Comparison of ENCODE assay signal across 14 cellular contexts in genomic region chr4:133969202-133969873, GRCh38.
DNase-seq lines count a peak whose midpoint lies in the region; ATAC-seq and TF ChIP-seq lines count a peak whose summit lies in the region.
"Had no signal": no experiment of that assay in that cellular context is flagged by ENCODE, and none has a peak within 500 bp of the region (broad histone marks: within the 10 kb centered on the region; RNA-seq: fewer than 3 reads in every experiment).

No MANE protein-coding gene starts in this region.

- H3K27ac Mint-ChIP-seq in neural progenitor cell = no peak overlapping the region
- H3K27ac Mint-ChIP-seq in activated CD4-positive, alpha-beta T cell treated with anti-CD3 and anti-CD28 coated beads for 36 hours = no peak overlapping the region

- H3K4me1 ChIP-seq in A673 (ENCODE audit: insufficient read depth, low read length, poor library complexity, severe bottlenecking) (no peaks in the 10 kb centered on the region), OCI-LY3 (ENCODE audit: low read length) (peaks cover 23% of the 10 kb centered on the region), neural progenitor cell (no peaks in the 10 kb centered on the region)
- H3K4me1 ChIP-seq: prostate gland had no signal

- H3K27me3 ChIP-seq in A673 (replicated peaks; ENCODE audit: insufficient read depth, low read depth, low read length, poor library complexity) (no peaks in the 10 kb centered on the region), OCI-LY3 (ENCODE audit: low read depth, low read length) (no peaks in the 10 kb centered on the region), neural progenitor cell (no peaks in the 10 kb centered on the region)

- H3K4me2 ChIP-seq in OCI-LY3 (ENCODE audit: low read length) = peak overlapping the region; percentile 60
- H3K4me2 ChIP-seq in neural progenitor cell = no peak overlapping the region

- no peak for ATAC-seq in GM19351 (IDR thresholded peaks at IDR 0.05; ENCODE audit: unreplicated experiment)
- no peak for ATAC-seq in activated CD4-positive, alpha-beta T cell treated with anti-CD3 and anti-CD28 coated beads for 36 hours
- ATAC-seq: Panc1 had no signal

- no peak for TF ChIP-seq CTCF in A673 (conservative IDR thresholded peaks at IDR 0.05; ENCODE audit: low read depth, low read length)
- no peak for TF ChIP-seq CTCF in OCI-LY3 (IDR thresholded peaks at IDR 0.05; ENCODE audit: low read depth, low read length)
- no peak for TF ChIP-seq CTCF in fibroblast of pulmonary artery (IDR thresholded peaks at IDR 0.05; ENCODE audit: low read length, missing control alignments)
- TF ChIP-seq CTCF in neural progenitor cell (IDR thresholded peaks at IDR 0.05) = no peak

- CTCF ChIA-PET in A673 (lab: Charles Lee) = no interaction called here
- CTCF ChIA-PET in activated CD4-positive, alpha-beta T cell treated with anti-CD3 and anti-CD28 coated beads for 36 hours (lab: Charles Lee) = interaction anchor here (0.7 kb wide), 1 partner anchor 119 kb away, joined by 4 read pairs; no protein-coding TSS in a partner anchor

- H3K4me1 Mint-ChIP-seq in neural progenitor cell = no peaks in the 10 kb centered on the region
- H3K4me1 Mint-ChIP-seq in activated CD4-positive, alpha-beta T cell treated with anti-CD3 and anti-CD28 coated beads for 36 hours = no peaks in the 10 kb centered on the region

- peak; percentile 74 for DNase-seq in A673 (ENCODE audit: low spot score)
- DNase-seq in HT-29 (ENCODE audit: low spot score) = peak; percentile 77
- peak; percentile 85 for DNase-seq in fibroblast of pulmonary artery (ENCODE audit: low read depth)
- DNase-seq in cerebellar nuclear complex (lab: John Stamatoyannopoulos, UW) = no peak
- DNase-seq in neural progenitor cell (ENCODE audit: low spot score) = no peak
- no peak for DNase-seq in activated CD4-positive, alpha-beta T cell treated with anti-CD3 and anti-CD28 coated beads for 36 hours
- DNase-seq: activated CD4-positive, alpha-beta T cell treated with anti-CD3 and anti-CD28 coated beads, Interleukin-2, amount 50 U/mL, for 48 hours; C1 segment of cervical spinal cord; cortex of kidney; islet precursor cell had no signal

- H3K36me3 ChIP-seq in A673 (ENCODE audit: insufficient read depth, low read length, poor library complexity, severe bottlenecking) (no peaks in the 10 kb centered on the region), OCI-LY3 (replicated peaks; ENCODE audit: low read depth, low read length) (no peaks in the 10 kb centered on the region), neural progenitor cell (no peaks in the 10 kb centered on the region)
- H3K36me3 ChIP-seq: prostate gland had no signal

- no peak overlapping the region for H3K4me3 Mint-ChIP-seq in neural progenitor cell
- no peak overlapping the region for H3K4me3 Mint-ChIP-seq in activated CD4-positive, alpha-beta T cell treated with anti-CD3 and anti-CD28 coated beads for 36 hours

- H3K27me3 Mint-ChIP-seq in neural progenitor cell (ENCODE audit: insufficient read depth, low read depth) = no peaks in the 10 kb centered on the region
- H3K27me3 Mint-ChIP-seq in activated CD4-positive, alpha-beta T cell treated with anti-CD3 and anti-CD28 coated beads for 36 hours = no peaks in the 10 kb centered on the region

- H4K20me1 ChIP-seq in OCI-LY3 (ENCODE audit: insufficient read depth, low read length) = no peaks in the 10 kb centered on the region
- H4K20me1 ChIP-seq in neural progenitor cell (ENCODE audit: low read depth) = no peaks in the 10 kb centered on the region

- H3K79me2 ChIP-seq in OCI-LY3 (ENCODE audit: low read length) = no peaks in the 10 kb centered on the region
- no peaks in the 10 kb centered on the region for H3K79me2 ChIP-seq in neural progenitor cell (ENCODE audit: low read depth)

- peaks cover 8% of the 10 kb centered on the region for H3K9me3 ChIP-seq in A673 (ENCODE audit: low read depth, low read length, poor library complexity, severe bottlenecking)
- no peaks in the 10 kb centered on the region for H3K9me3 ChIP-seq in OCI-LY3 (ENCODE audit: insufficient read depth, low read length)
- no peaks in the 10 kb centered on the region for H3K9me3 ChIP-seq in neural progenitor cell (ENCODE audit: low read depth)
- H3K9me3 ChIP-seq: prostate gland had no signal

- H3K4me3 ChIP-seq in A673 (ENCODE audit: low read depth, low read length, poor library complexity, severe bottlenecking) = no peak overlapping the region
- peak overlapping the region; percentile 11 for H3K4me3 ChIP-seq in OCI-LY3 (ENCODE audit: low read length)
- no peak overlapping the region for H3K4me3 ChIP-seq in fibroblast of pulmonary artery (replicated peaks; ENCODE audit: low read depth, low read length)
- H3K4me3 ChIP-seq in neural progenitor cell = no peak overlapping the region
- H3K4me3 ChIP-seq: prostate gland had no signal

- H3K9ac ChIP-seq in OCI-LY3 (ENCODE audit: low read length) (peak overlapping the region; percentile 28; the same call in 1 of the 2 replicates), neural progenitor cell (no peak overlapping the region)

- H3K27ac ChIP-seq in A673 (ENCODE audit: low read depth, low read length, poor library complexity, severe bottlenecking) (no peak overlapping the region), OCI-LY3 (ENCODE audit: low read length) (peak overlapping the region; percentile 79), neural progenitor cell (no peak overlapping the region)
- H3K27ac ChIP-seq: prostate gland had no signal

- POLR2A ChIA-PET in A673 (lab: Charles Lee; ENCODE audit: low non-redundant PET) = no interaction called here
- POLR2A ChIA-PET in activated CD4-positive, alpha-beta T cell treated with anti-CD3 and anti-CD28 coated beads for 36 hours (lab: Charles Lee) = no interaction called here

- BruUV-seq in A673 (replicated peaks; lab: Mats Ljungman, UMichigan) = no TSS peak

- H3K9me3 Mint-ChIP-seq in neural progenitor cell = peaks cover 11% of the 10 kb centered on the region
- peaks cover 15% of the 10 kb centered on the region for H3K9me3 Mint-ChIP-seq in activated CD4-positive, alpha-beta T cell treated with anti-CD3 and anti-CD28 coated beads for 36 hours (ENCODE audit: low read depth)

- H3K36me3 Mint-ChIP-seq in neural progenitor cell = no peaks in the 10 kb centered on the region
- no peaks in the 10 kb centered on the region for H3K36me3 Mint-ChIP-seq in activated CD4-positive, alpha-beta T cell treated with anti-CD3 and anti-CD28 coated beads for 36 hours (ENCODE audit: low read depth)

- H2AFZ ChIP-seq in OCI-LY3 (ENCODE audit: low read depth, low read length) (peak overlapping the region; percentile 14), neural progenitor cell (replicated peaks) (no peak overlapping the region)

- H3F3A ChIP-seq in neural progenitor cell (ENCODE audit: low read depth) = no peaks in the 10 kb centered on the region

- intact Hi-C loops in A673 (cut with micrococcal nuclease; ENCODE audit: unreplicated experiment) = no loop called here
- intact Hi-C loops in activated CD4-positive, alpha-beta T cell treated with anti-CD3 and anti-CD28 coated beads for 36 hours (cut with DNase I, micrococcal nuclease) = no loop called here

Comparison
In these comparisons a context has a peak if more than half of its experiments do, and no peak if none do; other contexts are left out.
1. DNase-seq: peak in A673 (single experiment), HT-29 (single experiment) and fibroblast of pulmonary artery (single experiment); none in cerebellar nuclear complex (0 of 2), neural progenitor cell (single experiment) and activated CD4-positive, alpha-beta T cell treated with anti-CD3 and anti-CD28 coated beads for 36 hours (single experiment).